8 cellular contexts compared by ENCODE assay signal in the genomic region with DNA sequence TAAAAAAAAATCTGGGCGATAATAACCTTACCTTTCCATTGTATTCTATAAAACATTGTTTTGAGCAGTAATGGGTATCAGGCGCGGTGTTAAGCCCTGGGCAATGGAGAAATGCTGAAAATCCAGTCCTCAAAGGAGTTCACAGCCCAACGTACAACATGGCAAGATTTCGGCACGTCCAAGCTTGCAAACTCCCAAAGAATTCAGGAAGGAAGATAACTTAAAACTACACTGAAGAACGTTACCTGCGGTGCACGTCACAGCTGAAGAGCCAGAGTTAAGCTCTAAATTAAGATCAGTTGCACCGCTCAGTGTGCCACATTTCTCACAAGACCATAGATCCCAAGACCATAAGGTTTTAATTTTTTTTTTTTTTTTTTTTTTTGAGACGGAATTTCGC. TPM values are rescaled to one million over a fixed set of nuclear protein-coding genes. Genes with fewer than 3 reads are reported as not detected.
DNase-seq lines count a peak whose midpoint lies in the region; ATAC-seq and TF ChIP-seq lines count a peak whose summit lies in the region.

No MANE protein-coding gene starts in this region.

- DNase-seq in HPDE6-E6E7 (ENCODE audit: extremely low spot score) (peak; percentile 40), colonic mucosa (no peak), head of caudate nucleus (no peak), NCI-H1930 (lab: John Stamatoyannopoulos, UW) (no peak), cerebellar nuclear complex (lab: John Stamatoyannopoulos, UW) (no peak)

- intact Hi-C loops in colonic mucosa (cut with DNase I) (no loop called here), head of caudate nucleus (cut with DNase I) (no loop called here)

- H3K9me3 ChIP-seq in colonic mucosa (no peaks in the 10 kb centered on the region), muscle layer of duodenum (ENCODE audit: control insufficient read depth in 1 of 2, low read length in 2 of 2) (no peaks in the 10 kb centered on the region)

- peaks cover 21% of the 10 kb centered on the region for H3K79me2 ChIP-seq in ACC112 (ENCODE audit: control insufficient read depth, insufficient read depth, low read length, unreplicated experiment)

- H2AFZ ChIP-seq in ACC112 (ENCODE audit: low read length, unreplicated experiment), result peak overlapping the region; percentile 42

- no peak for TF ChIP-seq CTCF in colonic mucosa (IDR thresholded peaks at IDR 0.05)

- H3K4me1 ChIP-seq in ACC112 (ENCODE audit: control insufficient read depth, insufficient read depth, low read length, unreplicated experiment) (peaks cover 14% of the 10 kb centered on the region), colonic mucosa (no peaks in the 10 kb centered on the region), muscle layer of duodenum (ENCODE audit: control insufficient read depth in 1 of 2, insufficient read depth in 2 of 2, low read length in 2 of 2) (peaks cover 5 to 27% of the 10 kb centered on the region in 2 donors)

- peak overlapping the region in 1 of 2 donors; percentile 26 for H3K9ac ChIP-seq in colonic mucosa (ENCODE audit: low read depth in 2 of 2, low read length in 2 of 2)

- peak overlapping the region; percentile 57 for H3K27ac ChIP-seq in ACC112 (ENCODE audit: low read depth, low read length)
- no peak overlapping the region for H3K27ac ChIP-seq in colonic mucosa
- H3K27ac ChIP-seq in muscle layer of duodenum (ENCODE audit: low read length), result no peak overlapping the region

- H3K4me3 ChIP-seq in ACC112 (ENCODE audit: low read depth, low read length), result peak overlapping the region; percentile 78
- peak overlapping the region; percentile 40 for H3K4me3 ChIP-seq in colonic mucosa
- peak overlapping the region; percentile 67 to 79 for H3K4me3 ChIP-seq in muscle layer of duodenum (ENCODE audit: low read depth in 1 of 2, low read length in 2 of 2)

- H3K27me3 ChIP-seq in ACC112 (ENCODE audit: insufficient read depth, low read length), result no peaks in the 10 kb centered on the region
- H3K27me3 ChIP-seq in colonic mucosa, result no peaks in the 10 kb centered on the region
- no peaks in the 10 kb centered on the region for H3K27me3 ChIP-seq in muscle layer of duodenum (ENCODE audit: low read depth, low read length)

- no peak for ATAC-seq in GM18505 (IDR thresholded peaks at IDR 0.05; ENCODE audit: unreplicated experiment)

- H3K36me3 ChIP-seq in ACC112 (ENCODE audit: insufficient read depth, low read length) (no peaks in the 10 kb centered on the region; the same call in 1 of the 2 replicates), colonic mucosa (no peaks in the 10 kb centered on the region), muscle layer of duodenum (ENCODE audit: control insufficient read depth in 1 of 2, insufficient read depth in 2 of 2, low read length in 2 of 2) (peaks cover 0 to 8% of the 10 kb centered on the region in 2 donors)

- no peak for TF ChIP-seq POLR2A in GM18505 (IDR thresholded peaks at IDR 0.05; ENCODE audit: borderline replicate concordance, extremely low read depth, insufficient read depth, insufficient read length)

RNA-seq across cellular contexts. Expression of gene ALDH7A1, which starts 0.9 kb away (rescaled TPM):
- total RNA-seq in colonic mucosa, result 10 to 100 TPM; 49.2 to 75.7 TPM

RNA-seq across cellular contexts. Expression of gene PHAX, which starts 6.7 kb away (rescaled TPM):
- total RNA-seq in colonic mucosa, result 10 to 100 TPM; 36.4 to 36.6 TPM
